Comparison of ENCODE assay signal across 10 cellular contexts in the genomic region with DNA sequence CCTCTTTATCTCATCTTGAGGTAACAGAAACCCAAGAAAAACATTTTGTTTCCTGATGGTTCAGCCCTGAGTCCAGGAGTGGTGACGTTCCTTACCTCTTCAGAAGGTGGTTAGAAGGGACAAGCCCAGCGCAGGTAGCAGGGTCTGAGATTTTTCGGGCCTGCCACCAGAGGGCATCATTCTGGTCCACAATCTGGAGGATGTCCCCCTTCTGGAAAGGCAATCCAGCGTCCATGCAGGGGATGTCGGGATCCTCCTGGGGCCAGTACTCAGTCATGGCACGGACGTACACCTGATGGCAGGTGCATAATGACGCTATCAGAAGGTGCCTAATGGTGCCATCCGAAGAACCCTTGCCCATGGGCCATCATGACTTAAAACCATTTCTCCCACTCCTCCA. TPM values are rescaled to one million over a fixed set of nuclear protein-coding genes. Genes with fewer than 3 reads are reported as not detected.
DNase-seq lines count a peak whose midpoint lies in the region; ATAC-seq, FAIRE-seq and TF ChIP-seq lines count a peak whose summit lies in the region.
"Had no signal": no experiment of that assay in that cellular context is flagged by ENCODE, and none has a peak within 500 bp of the region (broad histone marks: within the 10 kb centered on the region; RNA-seq: fewer than 3 reads in every experiment).

No MANE protein-coding gene starts in this region.

- no peak overlapping the region for H3K4me3 ChIP-seq in astrocyte of the cerebellum (ENCODE audit: low read depth, low read length)
- H3K4me3 ChIP-seq: pancreas, suprapubic skin had no signal

- H3K4me3 Mint-ChIP-seq in activated CD4-positive, alpha-beta T cell treated with anti-CD3 and anti-CD28 coated beads for 36 hours: no peak overlapping the region
- H3K4me3 Mint-ChIP-seq in neural crest cell: no peak overlapping the region
- no peak overlapping the region for H3K4me3 Mint-ChIP-seq in activated T-helper 1 cell treated with anti-CD3 and anti-CD28 coated beads, Interleukin-12 subunit alpha, Interleukin-12 subunit beta, Interleukin-2, Interleukin-4 antibody, amounts not matched to agents 30 ng/mL and 10 ng/mL and 1 ng/mL, durations not matched to agents 14 hours and 24 hours and 36 hours

- H3K27me3 Mint-ChIP-seq in activated CD4-positive, alpha-beta T cell treated with anti-CD3 and anti-CD28 coated beads for 36 hours: peaks cover 3% of the 10 kb centered on the region
- peaks cover 8% of the 10 kb centered on the region for H3K27me3 Mint-ChIP-seq in neural crest cell (ENCODE audit: low read depth)
- peaks cover 9% of the 10 kb centered on the region for H3K27me3 Mint-ChIP-seq in activated T-helper 1 cell treated with anti-CD3 and anti-CD28 coated beads, Interleukin-12 subunit alpha, Interleukin-12 subunit beta, Interleukin-2, Interleukin-4 antibody, amounts not matched to agents 30 ng/mL and 10 ng/mL and 1 ng/mL, durations not matched to agents 14 hours and 24 hours and 36 hours (ENCODE audit: insufficient read depth)

- FAIRE-seq in HTR-8/SVneo (lab: Jason Lieb, UNC): peak; percentile 54
- FAIRE-seq: pancreas had no signal

- H3K9me3 Mint-ChIP-seq in activated CD4-positive, alpha-beta T cell treated with anti-CD3 and anti-CD28 coated beads for 36 hours (ENCODE audit: low read depth): no peaks in the 10 kb centered on the region
- no peaks in the 10 kb centered on the region for H3K9me3 Mint-ChIP-seq in neural crest cell
- H3K9me3 Mint-ChIP-seq in activated T-helper 1 cell treated with anti-CD3 and anti-CD28 coated beads, Interleukin-12 subunit alpha, Interleukin-12 subunit beta, Interleukin-2, Interleukin-4 antibody, amounts not matched to agents 30 ng/mL and 10 ng/mL and 1 ng/mL, durations not matched to agents 14 hours and 24 hours and 36 hours: no peaks in the 10 kb centered on the region

- TF ChIP-seq CTCF in astrocyte of the cerebellum (IDR thresholded peaks at IDR 0.05; ENCODE audit: low read depth, low read length, missing control alignments) (peak; percentile 47), neural crest cell (conservative IDR thresholded peaks at IDR 0.05) (peak; percentile 51)

- intact Hi-C loops in activated CD4-positive, alpha-beta T cell treated with anti-CD3 and anti-CD28 coated beads for 36 hours (cut with DNase I, micrococcal nuclease): no loop called here
- intact Hi-C loops in activated T-helper 1 cell treated with anti-CD3 and anti-CD28 coated beads, Interleukin-12 subunit alpha, Interleukin-12 subunit beta, Interleukin-2, Interleukin-4 antibody, amounts not matched to agents 30 ng/mL and 10 ng/mL and 1 ng/mL, durations not matched to agents 14 hours and 24 hours and 36 hours (cut with micrococcal nuclease): no loop called here

- peak; percentile 41 for DNase-seq in activated CD4-positive, alpha-beta T cell treated with anti-CD3 and anti-CD28 coated beads for 36 hours
- DNase-seq in activated CD4-positive, alpha-beta T cell treated with anti-CD3 and anti-CD28 coated beads for 1 hour: no peak
- DNase-seq in HTR-8/SVneo (ENCODE audit: insufficient read length, low spot score) (peak; percentile 41), astrocyte of the cerebellum (ENCODE audit: low read depth) (no peak), neural crest cell (ENCODE audit: low read depth, low spot score) (peak; percentile 28), COR-L47 (lab: John Stamatoyannopoulos, UW) (no peak)
- DNase-seq in activated T-helper 1 cell treated with anti-CD3 and anti-CD28 coated beads, Interleukin-12 subunit alpha, Interleukin-12 subunit beta, Interleukin-2, Interleukin-4 antibody, amounts not matched to agents 30 ng/mL and 10 ng/mL and 1 ng/mL, durations not matched to agents 14 hours and 24 hours and 36 hours (ENCODE audit: low spot score): no peak

- CTCF ChIA-PET in activated CD4-positive, alpha-beta T cell treated with anti-CD3 and anti-CD28 coated beads for 36 hours (lab: Charles Lee): interaction anchor here (0.6 to 1.4 kb wide), 3 partner anchors 25 to 512 kb away, joined by 3 to 4 read pairs (median 4); no protein-coding TSS in a partner anchor

- ATAC-seq in activated CD4-positive, alpha-beta T cell treated with anti-CD3 and anti-CD28 coated beads for 36 hours: no peak
- ATAC-seq in GM18907 (IDR thresholded peaks at IDR 0.05; ENCODE audit: unreplicated experiment): no peak
- ATAC-seq: pancreas had no signal

- no peaks in the 10 kb centered on the region for H3K36me3 Mint-ChIP-seq in activated CD4-positive, alpha-beta T cell treated with anti-CD3 and anti-CD28 coated beads for 36 hours (ENCODE audit: low read depth)
- no peaks in the 10 kb centered on the region for H3K36me3 Mint-ChIP-seq in neural crest cell (ENCODE audit: low read depth)
- no peaks in the 10 kb centered on the region for H3K36me3 Mint-ChIP-seq in activated T-helper 1 cell treated with anti-CD3 and anti-CD28 coated beads, Interleukin-12 subunit alpha, Interleukin-12 subunit beta, Interleukin-2, Interleukin-4 antibody, amounts not matched to agents 30 ng/mL and 10 ng/mL and 1 ng/mL, durations not matched to agents 14 hours and 24 hours and 36 hours (ENCODE audit: low read depth)

- H3K27ac Mint-ChIP-seq in activated CD4-positive, alpha-beta T cell treated with anti-CD3 and anti-CD28 coated beads for 36 hours: no peak overlapping the region
- H3K27ac Mint-ChIP-seq in neural crest cell (ENCODE audit: unreplicated experiment): no peak overlapping the region
- no peak overlapping the region for H3K27ac Mint-ChIP-seq in activated T-helper 1 cell treated with anti-CD3 and anti-CD28 coated beads, Interleukin-12 subunit alpha, Interleukin-12 subunit beta, Interleukin-2, Interleukin-4 antibody, amounts not matched to agents 30 ng/mL and 10 ng/mL and 1 ng/mL, durations not matched to agents 14 hours and 24 hours and 36 hours

- in situ Hi-C loops in astrocyte of the cerebellum (cut with HindIII; ENCODE audit: low sequenced_read_pairs): no loop called here

- H3K4me1 Mint-ChIP-seq in activated CD4-positive, alpha-beta T cell treated with anti-CD3 and anti-CD28 coated beads for 36 hours: no peaks in the 10 kb centered on the region
- no peaks in the 10 kb centered on the region for H3K4me1 Mint-ChIP-seq in neural crest cell
- no peaks in the 10 kb centered on the region for H3K4me1 Mint-ChIP-seq in activated T-helper 1 cell treated with anti-CD3 and anti-CD28 coated beads, Interleukin-12 subunit alpha, Interleukin-12 subunit beta, Interleukin-2, Interleukin-4 antibody, amounts not matched to agents 30 ng/mL and 10 ng/mL and 1 ng/mL, durations not matched to agents 14 hours and 24 hours and 36 hours (ENCODE audit: low read depth)

- POLR2A ChIA-PET in activated CD4-positive, alpha-beta T cell treated with anti-CD3 and anti-CD28 coated beads for 36 hours (lab: Charles Lee): no interaction called here

RNA-seq across cellular contexts. Expression of a gene that starts 17.7 kb away (rescaled TPM):
- not detected for total RNA-seq in activated CD4-positive, alpha-beta T cell treated with anti-CD3 and anti-CD28 coated beads for 36 hours
- total RNA-seq in neural crest cell: 0.18 and 0.19 TPM in 2 replicates
- not detected in 2 replicates for total RNA-seq in activated T-helper 1 cell treated with anti-CD3 and anti-CD28 coated beads, Interleukin-12 subunit alpha, Interleukin-12 subunit beta, Interleukin-2, Interleukin-4 antibody, amounts not matched to agents 30 ng/mL and 10 ng/mL and 1 ng/mL, durations not matched to agents 14 hours and 24 hours and 36 hours
- total RNA-seq: suprapubic skin had no signal

RNA-seq across cellular contexts. Expression of a gene that starts 37.4 kb away (rescaled TPM):
- total RNA-seq in activated CD4-positive, alpha-beta T cell treated with anti-CD3 and anti-CD28 coated beads for 36 hours: 10 to 100 TPM; 11.5 to 12.5 TPM
- 67.5 and 67.8 TPM in 2 replicates for total RNA-seq in neural crest cell
- 14.9 and 19.4 TPM in 2 replicates for total RNA-seq in activated T-helper 1 cell treated with anti-CD3 and anti-CD28 coated beads, Interleukin-12 subunit alpha, Interleukin-12 subunit beta, Interleukin-2, Interleukin-4 antibody, amounts not matched to agents 30 ng/mL and 10 ng/mL and 1 ng/mL, durations not matched to agents 14 hours and 24 hours and 36 hours

Comparison
In these comparisons a context has a peak if more than half of its experiments do, and no peak if none do; other contexts are left out.
1. DNase-seq: peak in activated CD4-positive, alpha-beta T cell treated with anti-CD3 and anti-CD28 coated beads for 36 hours (single experiment), HTR-8/SVneo (single experiment) and neural crest cell (single experiment); none in activated CD4-positive, alpha-beta T cell treated with anti-CD3 and anti-CD28 coated beads for 1 hour (single experiment), astrocyte of the cerebellum (single experiment), COR-L47 (single experiment) and activated T-helper 1 cell treated with anti-CD3 and anti-CD28 coated beads, Interleukin-12 subunit alpha, Interleukin-12 subunit beta, Interleukin-2, Interleukin-4 antibody, amounts not matched to agents 30 ng/mL and 10 ng/mL and 1 ng/mL, durations not matched to agents 14 hours and 24 hours and 36 hours (single experiment).